8 cellular contexts compared by ENCODE assay signal in genomic region chr22:20919718-20920117, GRCh38. TPM values are rescaled to one million over a fixed set of nuclear protein-coding genes. Genes with fewer than 3 reads are reported as not detected.
DNase-seq lines count a peak whose midpoint lies in the region; ATAC-seq and TF ChIP-seq lines count a peak whose summit lies in the region.

No MANE protein-coding gene starts in this region.

- H3K9me3 Mint-ChIP-seq in IgD-negative memory B cell (no peaks in the 10 kb centered on the region), chondrocyte (ENCODE audit: low read depth) (no peaks in the 10 kb centered on the region), naive B cell (no peaks in the 10 kb centered on the region)

- DNase-seq in AG09309 (ENCODE audit: low read depth) (no peak), chondrocyte (ENCODE audit: low spot score) (no peak), naive B cell (no peak), SHP77 (lab: John Stamatoyannopoulos, UW) (no peak), MV-4-11 (lab: John Stamatoyannopoulos, UW) (no peak), SW 1271 (lab: John Stamatoyannopoulos, UW) (no peak)
- DNase-seq in stimulated activated CD4-positive, alpha-beta T cell treated with anti-CD3 and anti-CD28 coated beads, Interleukin-12 subunit alpha, Interleukin-12 subunit beta, amount 100 ng/mL, for 4 hours: no peak

- no peak for TF ChIP-seq CTCF in AG09309 (IDR thresholded peaks at IDR 0.05; ENCODE audit: control insufficient read depth, insufficient read depth, low read depth, low read length, missing control alignments)
- no peak for TF ChIP-seq CTCF in chondrocyte (IDR thresholded peaks at IDR 0.05)

- H3K4me3 Mint-ChIP-seq in IgD-negative memory B cell (peak overlapping the region; percentile 96 to 99 (median 97)), chondrocyte (ENCODE audit: unreplicated experiment) (peak overlapping the region; percentile 94), naive B cell (peak overlapping the region; percentile 86 to 99 (median 96))

- H3K27ac Mint-ChIP-seq in IgD-negative memory B cell (peak overlapping the region in 2 of 3 donors; percentile 28 to 94), chondrocyte (ENCODE audit: unreplicated experiment) (peak overlapping the region; percentile 70), naive B cell (peak overlapping the region in 5 of 6 donors; percentile 6 to 92 (median 29))

- peak overlapping the region; percentile 100 for H3K4me3 ChIP-seq in AG09309 (ENCODE audit: control insufficient read depth, low read depth, low read length)

- ATAC-seq in naive B cell (ENCODE audit: low read depth in 2 of 2): no peak

- H3K27me3 Mint-ChIP-seq in IgD-negative memory B cell (no peaks in the 10 kb centered on the region), chondrocyte (ENCODE audit: low read depth) (no peaks in the 10 kb centered on the region), naive B cell (no peaks in the 10 kb centered on the region)

- peaks cover 23 to 37% (median 37%) of the 10 kb centered on the region in 3 donors for H3K4me1 Mint-ChIP-seq in IgD-negative memory B cell
- H3K4me1 Mint-ChIP-seq in chondrocyte (ENCODE audit: low read depth): peaks cover 43% of the 10 kb centered on the region
- peaks cover 35 to 53% (median 45%) of the 10 kb centered on the region in 3 donors for H3K4me1 Mint-ChIP-seq in naive B cell

- H3K36me3 Mint-ChIP-seq in IgD-negative memory B cell: peaks cover 2% of the 10 kb centered on the region
- no peaks in the 10 kb centered on the region for H3K36me3 Mint-ChIP-seq in chondrocyte (ENCODE audit: low read depth)
- no peaks in the 10 kb centered on the region for H3K36me3 Mint-ChIP-seq in naive B cell

RNA-seq across cellular contexts. Expression of gene CRKL, which starts 2.5 kb away (rescaled TPM):
- polyA plus RNA-seq in IgD-negative memory B cell (47.2 TPM), naive B cell (ENCODE audit: low read depth in 6 of 6) (10 to 100 TPM; 42.6 to 60.7 (median 50.0) TPM)
- 45.3 to 49.2 TPM (median 46.3 TPM) in 3 replicates for total RNA-seq in chondrocyte

RNA-seq across cellular contexts. Expression of gene AIFM3, which starts 47.3 kb away (rescaled TPM):
- 2.3 TPM for polyA plus RNA-seq in IgD-negative memory B cell
- 0.47 TPM in 1 of 3 replicates, not detected in the others for total RNA-seq in chondrocyte
- under 1 TPM in 2 of 6 donors, not detected in 4; 0.26 to 0.82 TPM for polyA plus RNA-seq in naive B cell (ENCODE audit: low read depth in 6 of 6)
